ENCODE assay signal across 1 cellular context in the genomic region with DNA sequence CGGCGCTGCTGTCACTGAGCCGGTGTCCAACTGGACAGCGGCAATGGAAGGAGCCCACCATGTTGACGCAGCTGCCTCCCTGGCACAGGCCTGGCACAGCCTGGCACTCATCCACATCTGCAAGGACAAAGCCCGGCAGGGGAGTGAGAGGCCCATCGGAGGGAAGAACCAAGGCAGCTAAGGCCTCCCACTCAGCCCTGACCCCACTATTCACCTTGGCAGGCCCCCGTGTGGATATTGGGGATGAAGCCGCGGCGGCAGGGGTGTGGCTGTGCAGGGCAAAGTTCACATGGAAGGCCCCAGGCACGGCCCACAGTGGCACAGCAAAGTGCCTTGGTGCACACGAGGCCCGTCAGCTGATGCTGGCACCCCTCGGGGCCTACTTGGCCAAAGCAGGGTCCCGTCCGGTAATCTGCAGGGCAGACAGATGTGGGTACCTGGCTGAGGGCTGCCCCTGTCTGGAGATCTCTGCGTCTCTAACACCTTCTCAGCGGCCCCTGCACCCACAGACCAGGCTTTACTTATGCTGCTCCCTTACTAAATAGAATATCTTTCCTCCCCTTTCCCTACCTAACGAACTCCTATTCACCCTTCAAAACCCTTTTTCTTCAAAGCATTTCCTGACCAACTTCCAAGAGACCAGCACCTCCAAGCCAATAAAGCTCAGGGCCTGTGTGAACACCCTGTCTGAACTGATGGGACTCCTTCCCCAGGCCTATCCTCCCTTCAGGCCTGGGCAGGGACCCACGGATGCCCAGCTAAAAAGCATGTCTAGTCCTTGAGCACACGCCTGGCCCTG.
TF ChIP-seq lines count a peak whose summit lies in the region.

No MANE protein-coding gene starts in this region.

TF ChIP-seq in HepG2, 621 proteins besides CTCF, POLR2A, EP300 and RAD21 (continued from another document):
- TF ChIP-seq ZSCAN20 (CRISPR knock-in tag; IDR thresholded peaks at IDR 0.05; ENCODE audit: borderline replicate concordance): no peak
- no peak for TF ChIP-seq ZNF234 (CRISPR knock-in tag; conservative IDR thresholded peaks at IDR 0.05)
- no peak for TF ChIP-seq ZNF615 (CRISPR knock-in tag; IDR thresholded peaks at IDR 0.05; ENCODE audit: borderline replicate concordance)
- TF ChIP-seq, protein P1, sequence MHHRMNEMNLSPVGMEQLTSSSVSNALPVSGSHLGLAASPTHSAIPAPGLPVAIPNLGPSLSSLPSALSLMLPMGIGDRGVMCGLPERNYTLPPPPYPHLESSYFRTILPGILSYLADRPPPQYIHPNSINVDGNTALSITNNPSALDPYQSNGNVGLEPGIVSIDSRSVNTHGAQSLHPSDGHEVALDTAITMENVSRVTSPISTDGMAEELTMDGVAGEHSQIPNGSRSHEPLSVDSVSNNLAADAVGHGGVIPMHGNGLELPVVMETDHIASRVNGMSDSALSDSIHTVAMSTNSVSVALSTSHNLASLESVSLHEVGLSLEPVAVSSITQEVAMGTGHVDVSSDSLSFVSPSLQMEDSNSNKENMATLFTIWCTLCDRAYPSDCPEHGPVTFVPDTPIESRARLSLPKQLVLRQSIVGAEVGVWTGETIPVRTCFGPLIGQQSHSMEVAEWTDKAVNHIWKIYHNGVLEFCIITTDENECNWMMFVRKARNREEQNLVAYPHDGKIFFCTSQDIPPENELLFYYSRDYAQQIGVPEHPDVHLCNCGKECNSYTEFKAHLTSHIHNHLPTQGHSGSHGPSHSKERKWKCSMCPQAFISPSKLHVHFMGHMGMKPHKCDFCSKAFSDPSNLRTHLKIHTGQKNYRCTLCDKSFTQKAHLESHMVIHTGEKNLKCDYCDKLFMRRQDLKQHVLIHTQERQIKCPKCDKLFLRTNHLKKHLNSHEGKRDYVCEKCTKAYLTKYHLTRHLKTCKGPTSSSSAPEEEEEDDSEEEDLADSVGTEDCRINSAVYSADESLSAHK (CRISPR knock-in tag; IDR thresholded peaks at IDR 0.05; ENCODE audit: borderline replicate concordance): no peak
- TF ChIP-seq, protein P2, sequence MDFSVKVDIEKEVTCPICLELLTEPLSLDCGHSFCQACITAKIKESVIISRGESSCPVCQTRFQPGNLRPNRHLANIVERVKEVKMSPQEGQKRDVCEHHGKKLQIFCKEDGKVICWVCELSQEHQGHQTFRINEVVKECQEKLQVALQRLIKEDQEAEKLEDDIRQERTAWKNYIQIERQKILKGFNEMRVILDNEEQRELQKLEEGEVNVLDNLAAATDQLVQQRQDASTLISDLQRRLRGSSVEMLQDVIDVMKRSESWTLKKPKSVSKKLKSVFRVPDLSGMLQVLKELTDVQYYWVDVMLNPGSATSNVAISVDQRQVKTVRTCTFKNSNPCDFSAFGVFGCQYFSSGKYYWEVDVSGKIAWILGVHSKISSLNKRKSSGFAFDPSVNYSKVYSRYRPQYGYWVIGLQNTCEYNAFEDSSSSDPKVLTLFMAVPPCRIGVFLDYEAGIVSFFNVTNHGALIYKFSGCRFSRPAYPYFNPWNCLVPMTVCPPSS (IDR thresholded peaks at IDR 0.05): no peak
- TF ChIP-seq, protein P3, sequence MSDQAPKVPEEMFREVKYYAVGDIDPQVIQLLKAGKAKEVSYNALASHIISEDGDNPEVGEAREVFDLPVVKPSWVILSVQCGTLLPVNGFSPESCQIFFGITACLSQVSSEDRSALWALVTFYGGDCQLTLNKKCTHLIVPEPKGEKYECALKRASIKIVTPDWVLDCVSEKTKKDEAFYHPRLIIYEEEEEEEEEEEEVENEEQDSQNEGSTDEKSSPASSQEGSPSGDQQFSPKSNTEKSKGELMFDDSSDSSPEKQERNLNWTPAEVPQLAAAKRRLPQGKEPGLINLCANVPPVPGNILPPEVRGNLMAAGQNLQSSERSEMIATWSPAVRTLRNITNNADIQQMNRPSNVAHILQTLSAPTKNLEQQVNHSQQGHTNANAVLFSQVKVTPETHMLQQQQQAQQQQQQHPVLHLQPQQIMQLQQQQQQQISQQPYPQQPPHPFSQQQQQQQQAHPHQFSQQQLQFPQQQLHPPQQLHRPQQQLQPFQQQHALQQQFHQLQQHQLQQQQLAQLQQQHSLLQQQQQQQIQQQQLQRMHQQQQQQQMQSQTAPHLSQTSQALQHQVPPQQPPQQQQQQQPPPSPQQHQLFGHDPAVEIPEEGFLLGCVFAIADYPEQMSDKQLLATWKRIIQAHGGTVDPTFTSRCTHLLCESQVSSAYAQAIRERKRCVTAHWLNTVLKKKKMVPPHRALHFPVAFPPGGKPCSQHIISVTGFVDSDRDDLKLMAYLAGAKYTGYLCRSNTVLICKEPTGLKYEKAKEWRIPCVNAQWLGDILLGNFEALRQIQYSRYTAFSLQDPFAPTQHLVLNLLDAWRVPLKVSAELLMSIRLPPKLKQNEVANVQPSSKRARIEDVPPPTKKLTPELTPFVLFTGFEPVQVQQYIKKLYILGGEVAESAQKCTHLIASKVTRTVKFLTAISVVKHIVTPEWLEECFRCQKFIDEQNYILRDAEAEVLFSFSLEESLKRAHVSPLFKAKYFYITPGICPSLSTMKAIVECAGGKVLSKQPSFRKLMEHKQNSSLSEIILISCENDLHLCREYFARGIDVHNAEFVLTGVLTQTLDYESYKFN (CRISPR knock-in tag; conservative IDR thresholded peaks at IDR 0.05): 0 out of 2 replicates have a peak, but pooled peaks have one; percentile 27
- TF ChIP-seq GABPA (IDR thresholded peaks at IDR 0.05; ENCODE audit: low read depth, low read length): no peak
- TF ChIP-seq GABPA (CRISPR knock-in tag; IDR thresholded peaks at IDR 0.05; ENCODE audit: low read depth): no peak
- no peak for TF ChIP-seq FOXP1 (IDR thresholded peaks at IDR 0.05)
- TF ChIP-seq FOXP1 (CRISPR knock-in tag; IDR thresholded peaks at IDR 0.05): no peak
- TF ChIP-seq JUN (CRISPR knock-in tag; IDR thresholded peaks at IDR 0.05): no peak
- no peak for TF ChIP-seq SRSF1 (optimal IDR thresholded peaks at IDR 0.05; ENCODE audit: low read depth, low read length)
- TF ChIP-seq, protein P4, sequence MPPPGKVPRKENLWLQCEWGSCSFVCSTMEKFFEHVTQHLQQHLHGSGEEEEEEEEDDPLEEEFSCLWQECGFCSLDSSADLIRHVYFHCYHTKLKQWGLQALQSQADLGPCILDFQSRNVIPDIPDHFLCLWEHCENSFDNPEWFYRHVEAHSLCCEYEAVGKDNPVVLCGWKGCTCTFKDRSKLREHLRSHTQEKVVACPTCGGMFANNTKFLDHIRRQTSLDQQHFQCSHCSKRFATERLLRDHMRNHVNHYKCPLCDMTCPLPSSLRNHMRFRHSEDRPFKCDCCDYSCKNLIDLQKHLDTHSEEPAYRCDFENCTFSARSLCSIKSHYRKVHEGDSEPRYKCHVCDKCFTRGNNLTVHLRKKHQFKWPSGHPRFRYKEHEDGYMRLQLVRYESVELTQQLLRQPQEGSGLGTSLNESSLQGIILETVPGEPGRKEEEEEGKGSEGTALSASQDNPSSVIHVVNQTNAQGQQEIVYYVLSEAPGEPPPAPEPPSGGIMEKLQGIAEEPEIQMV (CRISPR knock-in tag; IDR thresholded peaks at IDR 0.05; ENCODE audit: low read depth): no peak
- no peak for TF ChIP-seq ARHGAP35 (CRISPR knock-in tag; IDR thresholded peaks at IDR 0.05; ENCODE audit: borderline replicate concordance)
TF ChIP-seq in HepG2: peak in this region for 29.
